ENCODE assay signal across 1 cellular context in genomic region chr21:44285102-44285501, GRCh38.
TF ChIP-seq lines count a peak whose summit lies in the region.

No MANE protein-coding gene starts in this region.

TF ChIP-seq in SK-N-SH, 30 proteins besides CTCF, POLR2A, EP300 and RAD21:
- TF ChIP-seq GATA2 (CRISPR knock-in tag; IDR thresholded peaks at IDR 0.05) (no peak), CHD2 (IDR thresholded peaks at IDR 0.05; ENCODE audit: low read length, partially characterized antibody) (no peak)
